8 cellular contexts compared by ENCODE assay signal in the genomic region with DNA sequence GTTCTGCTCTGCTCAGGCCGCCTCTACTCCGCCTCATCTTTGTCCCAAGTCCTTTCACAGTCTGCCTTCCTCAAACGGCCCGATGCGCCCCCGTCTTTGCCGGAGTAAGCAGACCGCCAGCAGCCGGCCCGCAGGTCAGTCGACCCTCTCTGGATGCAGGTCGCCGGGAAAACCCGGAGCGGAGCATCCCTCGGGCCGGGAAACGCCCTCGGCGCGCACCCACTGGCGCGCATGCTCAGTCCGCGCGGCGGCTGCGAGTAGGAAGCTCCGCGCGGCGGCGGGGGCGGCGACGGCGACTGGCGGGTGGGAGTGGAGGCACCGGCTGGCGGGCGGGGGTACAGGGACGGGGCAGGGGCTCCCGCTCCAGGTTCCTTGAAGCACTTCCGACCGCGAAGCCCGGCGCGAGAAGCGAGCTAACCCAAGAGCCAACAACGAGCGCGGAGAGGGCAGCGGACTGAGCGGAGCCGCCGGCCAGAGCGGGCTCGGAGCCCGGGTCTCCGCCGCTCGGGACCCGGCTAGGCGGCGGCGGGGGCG. TPM values are rescaled to one million over a fixed set of nuclear protein-coding genes. Genes with fewer than 3 reads are reported as not detected.
A peak's percentile ranks its signal among the peaks of the same experiment; 100 is the strongest.
DNase-seq lines count a peak whose midpoint lies in the region; ATAC-seq, FAIRE-seq and TF ChIP-seq lines count a peak whose summit lies in the region.

TSS of gene LRRC1 (plus strand) at position 286 of the 534 bp plus-strand sequence. CDS start 252 bp downstream, outside the sequence.

- peaks cover 9% of the 10 kb centered on the region for H3K9me3 Mint-ChIP-seq in activated CD4-positive, alpha-beta T cell treated with anti-CD3 and anti-CD28 coated beads, Interleukin-2, amount 10 ng/mL, durations not matched to agents 24 days and 14 days

- peaks cover 46% of the 10 kb centered on the region for H3K79me2 ChIP-seq in HepG2 (ENCODE audit: insufficient read depth, low read length)

- POLR2A ChIA-PET in HepG2 (lab: Yijun Ruan, JAX), result interaction anchor here (0.6 to 4.4 kb wide), 33 partner anchors 9 to 800 kb away, joined by 3 to 44 read pairs (median 5); partner anchors contain the start of genes FBXO9, GCLC and GSTA4

- peaks cover 55% of the 10 kb centered on the region for H3K27me3 Mint-ChIP-seq in activated CD4-positive, alpha-beta T cell treated with anti-CD3 and anti-CD28 coated beads, Interleukin-2, amount 10 ng/mL, durations not matched to agents 24 days and 14 days

- peaks cover 59% of the 10 kb centered on the region for H3K4me1 ChIP-seq in HepG2 (ENCODE audit: insufficient read depth, low read length)

- no peaks in the 10 kb centered on the region; a peak in 1 of 5 replicates for H3K27me3 ChIP-seq in HepG2 (ENCODE audit: control insufficient read depth in 1 of 2, insufficient read depth in 2 of 2, low read length in 2 of 2)

- TF ChIP-seq EP300 in HepG2 (IDR thresholded peaks at IDR 0.05; ENCODE audit: low read depth in 2 of 2, low read length in 2 of 2) (0 out of 4 replicates have a peak, but pooled peaks of 1 of the 2 experiments have one; percentile 24), HepG2 (CRISPR knock-in tag; IDR thresholded peaks at IDR 0.05; ENCODE audit: borderline replicate concordance) (no peak)

- H3K4me2 ChIP-seq in HepG2 (ENCODE audit: low read depth, low read length), result peak within 1 kb of the TSS; percentile 91

- H3K4me1 Mint-ChIP-seq in activated CD4-positive, alpha-beta T cell treated with anti-CD3 and anti-CD28 coated beads, Interleukin-2, amount 10 ng/mL, durations not matched to agents 24 days and 14 days, result peaks cover 28% of the 10 kb centered on the region

- peak within 1 kb of the TSS; percentile 98 for H3K4me3 Mint-ChIP-seq in activated CD4-positive, alpha-beta T cell treated with anti-CD3 and anti-CD28 coated beads, Interleukin-2, amount 10 ng/mL, durations not matched to agents 24 days and 14 days

- no peak for TF ChIP-seq CTCF in HepG2 (CRISPR knock-in tag; IDR thresholded peaks at IDR 0.05)

- peak within 1 kb of the TSS; percentile 81 for H3K27ac ChIP-seq in HepG2 (ENCODE audit: extremely low read length, insufficient read depth, low read length)

- H2AFZ ChIP-seq in HepG2 (ENCODE audit: low read length), result no peak within 1 kb of the TSS

- TF ChIP-seq RAD21 in HepG2 (CRISPR knock-in tag; IDR thresholded peaks at IDR 0.05), result 0 out of 2 replicates have a peak, but pooled peaks have one; percentile 12

- DNase-seq in AG20443 (ENCODE audit: low spot score), result peak; percentile 98
- peak; percentile 89 for DNase-seq in NCI-H345 treated with DMSO at 0.1 percent for 48 hours (lab: John Stamatoyannopoulos, UW; ENCODE audit: unreplicated experiment)
- peak; percentile 97 for DNase-seq in activated CD4-positive, alpha-beta T cell treated with anti-CD3 and anti-CD28 coated beads, Interleukin-2, amount 10 ng/mL, durations not matched to agents 24 days and 14 days
- peak; percentile 81 for DNase-seq in dedifferentiated amniotic fluid mesenchymal stem cell (ENCODE audit: extremely low spot score)
- DNase-seq in HepG2 (ENCODE audit: low spot score), result peak; percentile 88
- peak; percentile 78 for DNase-seq in stimulated activated CD4-positive, alpha-beta T cell treated with anti-CD3 and anti-CD28 coated beads, Interleukin-2, amount 100 ng/mL, for 48 hours

- BruUV-seq in HepG2 (replicated peaks; lab: Mats Ljungman, UMichigan), result no TSS peak

- WGBS in HepG2 (ENCODE audit: low lambda C conversion rate), result under 1% methylated on average over 41 of the region's 68 CpGs

- TF ChIP-seq POLR2A in HepG2 (IDR thresholded peaks at IDR 0.05; ENCODE audit: insufficient read depth in 1 of 2, low read depth in 2 of 2, low read length in 2 of 2), result peak; percentile 83 to 89

- H3K9me3 ChIP-seq in HepG2 (ENCODE audit: low read length), result no peaks in the 10 kb centered on the region

- intact Hi-C loops in activated CD4-positive, alpha-beta T cell treated with anti-CD3 and anti-CD28 coated beads, Interleukin-2, amount 10 ng/mL, durations not matched to agents 24 days and 14 days (cut with micrococcal nuclease), result loop anchor here (1.0 to 10.0 kb wide), 5 partner anchors 60 to 730 kb away; partner anchors contain the start of genes FBXO9 and GCLC
- intact Hi-C loops in HepG2 (cut with micrococcal nuclease; ENCODE audit: unreplicated experiment), result loop anchor here (1.0 to 10.0 kb wide), 5 partner anchors 60 to 250 kb away; partner anchors contain the start of gene GCLC

- H3K4me3 ChIP-seq in HepG2 (replicated peaks in 1 of 3; ENCODE audit: insufficient read depth in 1 of 3, low read depth in 2 of 3, low read length in 3 of 3), result peak within 1 kb of the TSS; percentile 92 to 98 (median 96)

- in situ Hi-C loops in HepG2 (cut with HindIII; ENCODE audit: extremely low pct_ligation_motif_present, low pct_unique_long_range_greater_than_20kb), result loop anchor here (5.0 kb wide), 2 partner anchors 163 to 247 kb away; partner anchors contain the start of gene GCLC

- H3K36me3 Mint-ChIP-seq in activated CD4-positive, alpha-beta T cell treated with anti-CD3 and anti-CD28 coated beads, Interleukin-2, amount 10 ng/mL, durations not matched to agents 24 days and 14 days (ENCODE audit: low read depth), result no peaks in the 10 kb centered on the region

- FAIRE-seq in HepG2 (lab: Jason Lieb, UNC), result no peak

- ATAC-seq in GM18909 (IDR thresholded peaks at IDR 0.05; ENCODE audit: poor library complexity, unreplicated experiment), result peak; percentile 71
- peak; percentile 55 for ATAC-seq in HG03139 (IDR thresholded peaks at IDR 0.05; ENCODE audit: unreplicated experiment)
- ATAC-seq in HepG2, result peak; percentile 72

- H3K36me3 ChIP-seq in HepG2 (replicated peaks in 1 of 2; ENCODE audit: control insufficient read depth in 1 of 2, insufficient read depth in 2 of 2, low read length in 2 of 2), result no peaks in the 10 kb centered on the region

- no peaks in the 10 kb centered on the region for H4K20me1 ChIP-seq in HepG2 (ENCODE audit: insufficient read depth, low read length)

- H3K9ac ChIP-seq in HepG2 (ENCODE audit: insufficient read depth, low read depth, low read length), result peak within 1 kb of the TSS; percentile 83

- CTCF ChIA-PET in HepG2 (lab: Yijun Ruan, JAX; ENCODE audit: low intra/inter-chr PET ratio, low total read pairs), result interaction anchor here (1.2 kb wide), 1 partner anchor 66 kb away, joined by 3 read pairs; no protein-coding TSS in a partner anchor

- peak within 1 kb of the TSS; percentile 92 for H3K27ac Mint-ChIP-seq in activated CD4-positive, alpha-beta T cell treated with anti-CD3 and anti-CD28 coated beads, Interleukin-2, amount 10 ng/mL, durations not matched to agents 24 days and 14 days

TF ChIP-seq in HepG2, 621 proteins besides CTCF, POLR2A, EP300 and RAD21 (continues in another document):
- TF ChIP-seq RARG (CRISPR knock-in tag; IDR thresholded peaks at IDR 0.05; ENCODE audit: low read depth) (no peak), ZNF512 (CRISPR knock-in tag; IDR thresholded peaks at IDR 0.05) (no peak), ZNF230 (CRISPR knock-in tag; IDR thresholded peaks at IDR 0.05) (no peak), ZNF292 (CRISPR knock-in tag; IDR thresholded peaks at IDR 0.05; ENCODE audit: borderline replicate concordance, low read depth) (no peak; the same call in 1 of the 2 replicates), ZNF772 (CRISPR knock-in tag; IDR thresholded peaks at IDR 0.05) (no peak; the same call in 1 of the 2 replicates)

RNA-seq across cellular contexts. Expression of gene LRRC1, which starts in this region (rescaled TPM):
- total RNA-seq in activated CD4-positive, alpha-beta T cell treated with anti-CD3 and anti-CD28 coated beads, Interleukin-2, amount 10 ng/mL, durations not matched to agents 24 days and 14 days, result 2.3 and 2.7 TPM in 2 replicates
- 27.7 and 31.6 TPM in 2 replicates for total RNA-seq in HepG2 (2016; rRNA removed; fragmentation: Illumina TruSeq; extraction: Trizol)
- 5.6 and 6.2 TPM in 2 replicates for total RNA-seq in HepG2 (2016; cell fraction: cytosol; rRNA removed; fragmentation: Illumina TruSeq; extraction: Trizol; ENCODE audit: low read depth)
- 29.5 and 30.9 TPM in 2 replicates for total RNA-seq in HepG2 (2016; cell fraction: insoluble cytoplasmic fraction; rRNA removed; fragmentation: Illumina TruSeq; extraction: Trizol)
- 15.3 and 17.6 TPM in 2 replicates for total RNA-seq in HepG2 (2016; cell fraction: membrane; rRNA removed; fragmentation: Illumina TruSeq; extraction: Trizol)
- total RNA-seq in HepG2 (2016; cell fraction: nucleus; rRNA removed; fragmentation: Illumina TruSeq; extraction: Trizol), result 29.7 and 30.0 TPM in 2 replicates
- 13.1 and 15.6 TPM in 2 replicates for polyA plus RNA-seq in HepG2 (2011; rRNA removed)
- polyA plus RNA-seq in HepG2 (2011; cell fraction: cytosol; rRNA removed), result 9.5 and 12.1 TPM in 2 replicates
- 20.2 and 23.5 TPM in 2 replicates for polyA plus RNA-seq in HepG2 (2011; cell fraction: nucleus; rRNA removed)
- polyA plus RNA-seq in HepG2 (2012), result 12.8 and 20.0 TPM in 2 replicates
- 2.9 and 3.4 TPM in 2 replicates for polyA plus RNA-seq in HepG2 (2016; cell fraction: cytosol; fragmentation: Illumina TruSeq; extraction: Trizol; ENCODE audit: low read depth)
- 30.2 and 31.3 TPM in 2 replicates for polyA plus RNA-seq in HepG2 (2016; cell fraction: insoluble cytoplasmic fraction; fragmentation: Illumina TruSeq; extraction: Trizol; ENCODE audit: low read depth)
- polyA plus RNA-seq in HepG2 (2016; cell fraction: membrane; fragmentation: Illumina TruSeq; extraction: Trizol; ENCODE audit: low read depth), result 8.2 and 8.7 TPM in 2 replicates
- polyA plus RNA-seq in HepG2 (2016; cell fraction: nucleus; fragmentation: Illumina TruSeq; extraction: Trizol; ENCODE audit: insufficient read depth, low read depth), result 30.0 and 31.5 TPM in 2 replicates
- 9.7 and 25.8 TPM in 2 replicates for polyA minus RNA-seq in HepG2 (2011; rRNA and poly(A)+ RNA removed; ENCODE audit: low replicate concordance)
- polyA minus RNA-seq in HepG2 (2011; cell fraction: cytosol; rRNA and poly(A)+ RNA removed), result 9.8 and 10.7 TPM in 2 replicates
- polyA minus RNA-seq in HepG2 (2011; cell fraction: nucleus; rRNA and poly(A)+ RNA removed), result 32.8 and 35.4 TPM in 2 replicates

Comparison
In these comparisons a context has a peak if more than half of its experiments do, and no peak if none do; other contexts are left out.
1. Peak in every context shown above with its lines: DNase-seq, ATAC-seq, H3K4me3 ChIP-seq and H3K27ac ChIP-seq.